ENCODE assay signal across 16 cellular contexts in the genomic region with DNA sequence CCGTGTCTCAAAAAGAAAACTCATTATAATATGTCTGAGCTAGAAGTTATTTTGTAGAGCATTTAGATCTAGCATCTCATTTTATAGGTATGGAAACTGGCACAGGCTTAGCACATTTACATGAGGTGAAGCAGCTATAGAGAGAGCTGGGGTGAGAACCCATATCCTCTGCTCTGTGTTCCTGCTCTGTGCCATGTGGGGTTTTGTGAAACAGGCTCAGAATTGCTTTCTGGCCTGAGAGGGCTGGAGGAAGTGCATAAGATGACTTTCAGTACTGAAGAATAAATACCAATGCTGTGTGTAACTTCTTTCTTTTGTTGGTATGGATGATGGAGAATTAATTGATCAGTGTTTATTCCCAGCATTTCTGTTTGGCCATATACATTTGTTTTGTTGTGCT.
DNase-seq lines count a peak whose midpoint lies in the region; ATAC-seq and TF ChIP-seq lines count a peak whose summit lies in the region.
"Had no signal": no experiment of that assay in that cellular context is flagged by ENCODE, and none has a peak within 500 bp of the region (broad histone marks: within the 10 kb centered on the region; RNA-seq: fewer than 3 reads in every experiment).

No MANE protein-coding gene starts in this region.

- CTCF ChIA-PET in RWPE1 (lab: Yijun Ruan, JAX) = no interaction called here

- DNase-seq in neural crest cell (ENCODE audit: low read depth, low spot score) (no peak), DMS79 (lab: John Stamatoyannopoulos, UW) (no peak), globus pallidus (ENCODE audit: low spot score) (no peak), RWPE1 (ENCODE audit: low spot score) (no peak)
- no peak for DNase-seq in activated CD4-positive, CD25-positive, alpha-beta regulatory T cell (lab: John Stamatoyannopoulos, UW)
- DNase-seq: activated naive CD8-positive, alpha-beta T cell treated with anti-CD3 and anti-CD28 coated beads, Interleukin-2, amount 10 ng/mL, durations not matched to agents 7 days and 5 days; mammary epithelial cell; NCI-H1092; NCI-H510A; stimulated activated CD4-positive, alpha-beta T cell treated with anti-CD3 and anti-CD28 coated beads, Interleukin-12 subunit alpha, Interleukin-12 subunit beta, amount 100 ng/mL, for 4 hours; T1000 had no signal

- no peaks in the 10 kb centered on the region for H3K9me3 Mint-ChIP-seq in neural crest cell
- H3K9me3 Mint-ChIP-seq: activated naive CD8-positive, alpha-beta T cell treated with anti-CD3 and anti-CD28 coated beads, Interleukin-2, amount 10 ng/mL, durations not matched to agents 7 days and 5 days; type B pancreatic cell had no signal

- H3K4me1 Mint-ChIP-seq in neural crest cell = no peaks in the 10 kb centered on the region

- TF ChIP-seq CTCF in neural crest cell (conservative IDR thresholded peaks at IDR 0.05) (no peak), RWPE1 (conservative IDR thresholded peaks at IDR 0.05; ENCODE audit: low read depth) (no peak)

- H3K27me3 Mint-ChIP-seq in neural crest cell (ENCODE audit: low read depth) = no peaks in the 10 kb centered on the region
- H3K27me3 Mint-ChIP-seq: activated naive CD8-positive, alpha-beta T cell treated with anti-CD3 and anti-CD28 coated beads, Interleukin-2, amount 10 ng/mL, durations not matched to agents 7 days and 5 days; type B pancreatic cell had no signal

- peaks cover 3% of the 10 kb centered on the region for H3K36me3 Mint-ChIP-seq in neural crest cell (ENCODE audit: low read depth)

- ATAC-seq in GM19035 (IDR thresholded peaks at IDR 0.05; ENCODE audit: unreplicated experiment) (peak; percentile 46), GM21723 (IDR thresholded peaks at IDR 0.05; ENCODE audit: unreplicated experiment) (peak; percentile 55), HG03108 (IDR thresholded peaks at IDR 0.05; ENCODE audit: unreplicated experiment) (peak; percentile 66)
- ATAC-seq: esophagus mucosa had no signal

- H3K4me3 Mint-ChIP-seq in neural crest cell = no peak overlapping the region
- H3K4me3 Mint-ChIP-seq: activated naive CD8-positive, alpha-beta T cell treated with anti-CD3 and anti-CD28 coated beads, Interleukin-2, amount 10 ng/mL, durations not matched to agents 7 days and 5 days; type B pancreatic cell had no signal

- peak overlapping the region; percentile 92 for H3K27ac Mint-ChIP-seq in neural crest cell (ENCODE audit: unreplicated experiment)
- H3K27ac Mint-ChIP-seq: activated naive CD8-positive, alpha-beta T cell treated with anti-CD3 and anti-CD28 coated beads, Interleukin-2, amount 10 ng/mL, durations not matched to agents 7 days and 5 days; type B pancreatic cell had no signal

- POLR2A ChIA-PET in RWPE1 (lab: Yijun Ruan, JAX; ENCODE audit: low non-redundant PET) = no interaction called here

- H3K27ac ChIP-seq in RWPE1 = no peak overlapping the region
